Comparison of ENCODE assay signal across 12 cellular contexts in genomic region chr4:175560628-175561027, GRCh38.
DNase-seq lines count a peak whose midpoint lies in the region; ATAC-seq and TF ChIP-seq lines count a peak whose summit lies in the region.
"Had no signal": no experiment of that assay in that cellular context is flagged by ENCODE, and none has a peak within 500 bp of the region (broad histone marks: within the 10 kb centered on the region; RNA-seq: fewer than 3 reads in every experiment).

No MANE protein-coding gene starts in this region.

- POLR2A ChIA-PET in naive thymus-derived CD8-positive, alpha-beta T cell (lab: Charles Lee), result no interaction called here

- H3K36me3 Mint-ChIP-seq in naive thymus-derived CD8-positive, alpha-beta T cell, result no peaks in the 10 kb centered on the region
- H3K36me3 Mint-ChIP-seq: activated naive CD8-positive, alpha-beta T cell; naive thymus-derived CD4-positive, alpha-beta T cell had no signal

- TF ChIP-seq CTCF in VCaP (conservative IDR thresholded peaks at IDR 0.05), result peak; percentile 77

- no peak overlapping the region for H3K4me3 Mint-ChIP-seq in naive thymus-derived CD8-positive, alpha-beta T cell
- H3K4me3 Mint-ChIP-seq: activated naive CD8-positive, alpha-beta T cell; naive thymus-derived CD4-positive, alpha-beta T cell had no signal

- H3K9me3 Mint-ChIP-seq in naive thymus-derived CD8-positive, alpha-beta T cell, result peaks cover 0 to 9% (median 5%) of the 10 kb centered on the region in 9 donors

- DNase-seq in DMS114 treated with DMSO at 0.1 percent for 48 hours (lab: John Stamatoyannopoulos, UW; ENCODE audit: unreplicated experiment) (peak; percentile 39), M059J (ENCODE audit: low read depth) (peak; percentile 51), left lobe of liver (ENCODE audit: low spot score) (no peak)
- no peak for DNase-seq in naive thymus-derived CD8-positive, alpha-beta T cell
- DNase-seq in stimulated activated naive CD4-positive, alpha-beta T cell treated with Interleukin-2 at 50 U/mL for 16 hours (lab: John Stamatoyannopoulos, UW), result no peak
- DNase-seq: naive thymus-derived CD4-positive, alpha-beta T cell; NCI-H1436 had no signal

- ATAC-seq in left lobe of liver (peak; percentile 91), GM19397 (IDR thresholded peaks at IDR 0.05; ENCODE audit: unreplicated experiment) (no peak), GM19467 (IDR thresholded peaks at IDR 0.05; ENCODE audit: unreplicated experiment) (no peak)
- ATAC-seq in naive thymus-derived CD8-positive, alpha-beta T cell, result no peak
- ATAC-seq: naive thymus-derived CD4-positive, alpha-beta T cell had no signal

- no peak overlapping the region for H3K27ac Mint-ChIP-seq in naive thymus-derived CD8-positive, alpha-beta T cell
- H3K27ac Mint-ChIP-seq: activated naive CD8-positive, alpha-beta T cell; naive thymus-derived CD4-positive, alpha-beta T cell had no signal

- no peaks in the 10 kb centered on the region for H3K4me1 Mint-ChIP-seq in naive thymus-derived CD8-positive, alpha-beta T cell
- H3K4me1 Mint-ChIP-seq: naive thymus-derived CD4-positive, alpha-beta T cell had no signal

- no peak overlapping the region for H3K27ac ChIP-seq in VCaP
- H3K27ac ChIP-seq: thoracic aorta had no signal

- H3K27me3 Mint-ChIP-seq in naive thymus-derived CD8-positive, alpha-beta T cell, result peaks cover 0 to 3% (median 0%) of the 10 kb centered on the region in 5 donors
- H3K27me3 Mint-ChIP-seq: activated naive CD8-positive, alpha-beta T cell; naive thymus-derived CD4-positive, alpha-beta T cell had no signal

Comparison
In these comparisons a context has a peak if more than half of its experiments do, and no peak if none do; other contexts are left out.
1. DNase-seq: peak in DMS114 treated with DMSO at 0.1 percent for 48 hours (single experiment) and M059J (single experiment); none in left lobe of liver (single experiment), naive thymus-derived CD8-positive, alpha-beta T cell (0 of 10) and stimulated activated naive CD4-positive, alpha-beta T cell treated with Interleukin-2 at 50 U/mL for 16 hours (single experiment).